ENCODE assay signal across 8 cellular contexts in the genomic region with DNA sequence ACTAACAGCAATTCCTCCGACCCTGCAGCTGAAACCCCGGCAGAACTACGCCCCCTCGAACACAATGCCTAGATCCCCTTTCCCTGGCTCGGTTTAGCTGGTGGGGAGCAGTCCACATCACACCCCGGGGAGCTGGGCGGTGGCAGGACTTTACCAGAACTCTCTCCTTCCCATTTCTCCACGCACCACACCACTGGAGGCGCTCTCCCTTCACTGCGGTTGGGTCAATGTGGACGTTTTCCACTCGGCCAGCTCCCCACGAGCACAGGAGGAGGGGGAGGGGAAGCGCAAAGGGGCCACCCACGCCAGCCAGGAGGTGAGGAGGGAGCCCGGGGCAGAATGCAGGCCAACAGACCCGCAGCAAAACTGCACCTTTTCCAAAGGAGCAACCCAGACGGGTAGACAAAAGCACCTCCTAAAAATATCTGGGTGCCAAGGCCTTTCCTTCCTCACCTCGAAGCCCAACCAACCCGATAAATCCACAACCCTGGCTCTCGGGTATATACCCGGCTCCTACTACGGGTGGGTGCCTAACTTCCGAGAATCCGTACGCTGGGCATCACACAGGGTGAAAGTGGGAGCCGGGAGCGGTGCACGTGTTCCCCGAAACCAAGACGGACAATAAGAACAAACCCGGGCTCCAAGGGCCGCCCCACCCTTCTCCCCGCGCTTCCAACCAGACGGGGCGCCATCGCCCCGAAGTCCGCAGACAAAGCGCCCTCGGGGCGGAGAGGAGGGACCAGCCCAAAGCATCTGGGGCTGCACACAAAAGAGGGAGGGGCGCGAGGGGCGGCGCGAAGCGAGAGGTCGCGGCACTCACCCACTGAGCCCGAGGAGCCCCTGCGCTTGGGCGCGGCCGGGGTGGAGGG. TPM values are rescaled to one million over a fixed set of nuclear protein-coding genes. Genes with fewer than 3 reads are reported as not detected.
DNase-seq lines count a peak whose midpoint lies in the region; ATAC-seq and TF ChIP-seq lines count a peak whose summit lies in the region.

No MANE protein-coding gene starts in this region.

- no peaks in the 10 kb centered on the region for H3K27me3 ChIP-seq in AG04450 (ENCODE audit: control insufficient read depth, insufficient read depth, low read length)
- H3K27me3 ChIP-seq in stomach: no peaks in the 10 kb centered on the region

- peak; percentile 52 for DNase-seq in AG04450 (ENCODE audit: low read depth, low spot score)
- peak; percentile 85 for DNase-seq in RPMI7951 (ENCODE audit: low read depth)
- DNase-seq in activated T-helper 9 cell treated with anti-CD3 and anti-CD28 coated beads, Interleukin-2, amount 50 U/mL, for 16 hours (ENCODE audit: low read depth): peak; percentile 51
- peak; percentile 70 for DNase-seq in fibroblast of mammary gland (ENCODE audit: low read depth)
- peak; percentile 65 for DNase-seq in naive B cell
- peak; percentile 86 for DNase-seq in stomach

- H3K27me3 Mint-ChIP-seq in naive B cell: no peaks in the 10 kb centered on the region

- CTCF ChIA-PET in AG04450 (lab: Charles Lee): interaction anchor here (0.9 to 4.8 kb wide), 22 partner anchors 14 to 150 kb away, joined by 3 to 60 read pairs (median 4); no protein-coding TSS in a partner anchor

- H3K4me3 ChIP-seq in AG04450 (ENCODE audit: low read depth, low read length) (peak overlapping the region; percentile 100), fibroblast of mammary gland (ENCODE audit: control insufficient read depth, low read depth, low read length) (peak overlapping the region; percentile 95), stomach (peak overlapping the region; percentile 89 to 93 (median 89))

- no peaks in the 10 kb centered on the region for H3K36me3 Mint-ChIP-seq in naive B cell

- H3K9me3 Mint-ChIP-seq in naive B cell: no peaks in the 10 kb centered on the region

- peak overlapping the region; percentile 92 to 98 (median 96) for H3K27ac Mint-ChIP-seq in naive B cell

- 0 to 1% (median 0%) methylated on average over 28 to 56 of the region's 56 CpGs for WGBS in stomach, 5 donors

- H3K4me1 ChIP-seq in stomach: peaks cover 27 to 59% (median 40%) of the 10 kb centered on the region in 4 donors

- intact Hi-C loops in stomach (cut with DNase I; ENCODE audit: low total_unique reads): loop anchor here (10.0 kb wide), 1 partner anchor 116 kb away; no protein-coding TSS in a partner anchor

- peak overlapping the region; percentile 93 to 100 (median 98) for H3K4me3 Mint-ChIP-seq in naive B cell

- H3K9me3 ChIP-seq in AG04450 (ENCODE audit: control insufficient read depth, insufficient read depth, low read length) (no peaks in the 10 kb centered on the region; the same call in 1 of the 2 replicates), KOPT-K1 (ENCODE audit: insufficient read depth, low read length, poor library complexity, severe bottlenecking) (no peaks in the 10 kb centered on the region), stomach (no peaks in the 10 kb centered on the region)

- ATAC-seq in GM18907 (IDR thresholded peaks at IDR 0.05; ENCODE audit: unreplicated experiment): peak; percentile 17
- ATAC-seq in naive B cell (ENCODE audit: low read depth in 2 of 2): peak; percentile 20 to 27

- peaks cover 53 to 68% (median 58%) of the 10 kb centered on the region in 3 donors for H3K4me1 Mint-ChIP-seq in naive B cell

- H3K27ac ChIP-seq in AG04450 (ENCODE audit: low read depth, low read length) (peak overlapping the region; percentile 96), KOPT-K1 (ENCODE audit: low read depth, low read length, poor library complexity, severe bottlenecking) (peak overlapping the region; percentile 96), stomach (peak overlapping the region; percentile 90 to 99 (median 99))

- H3K36me3 ChIP-seq in KOPT-K1 (ENCODE audit: insufficient read depth, low read length): peaks cover 8% of the 10 kb centered on the region; the same call in 1 of the 2 replicates
- H3K36me3 ChIP-seq in stomach: no peaks in the 10 kb centered on the region

- TF ChIP-seq CTCF in AG04450 (IDR thresholded peaks at IDR 0.05; ENCODE audit: low read depth, low read length): peak; percentile 79
- TF ChIP-seq CTCF in fibroblast of mammary gland (conservative IDR thresholded peaks at IDR 0.05; ENCODE audit: control insufficient read depth, insufficient read depth, low read depth, low read length): peak; percentile 62
- TF ChIP-seq CTCF in stomach (IDR thresholded peaks at IDR 0.05): peak in 5 of 7 experiments; percentile 46 to 79 (median 65)

- POLR2A ChIA-PET in AG04450 (lab: Yijun Ruan, JAX): interaction anchor here (0.5 to 4.3 kb wide), 15 partner anchors 21 to 373 kb away, joined by 3 to 79 read pairs (median 3); no protein-coding TSS in a partner anchor

- no peak for TF ChIP-seq EP300 in stomach (IDR thresholded peaks at IDR 0.05)

- no peak for TF ChIP-seq POLR2A in stomach (IDR thresholded peaks at IDR 0.05)

RNA-seq across cellular contexts. Expression of a gene that starts 1.1 kb away (rescaled TPM):
- polyA plus RNA-seq in AG04450 (2011; rRNA removed) (652 and 668 TPM in 2 replicates), naive B cell (ENCODE audit: low read depth in 6 of 6) (10 to 100 TPM; 41.3 to 57.8 (median 53.0) TPM), stomach (100 to 1,000 TPM in 1 of 3 donors, 10 to 100 TPM in 2; 40.8 to 116 (median 48.7) TPM)
- 292 and 462 TPM in 2 replicates for polyA minus RNA-seq in AG04450 (2011; rRNA and poly(A)+ RNA removed)
- total RNA-seq in RPMI7951 (2014; rRNA removed; shearing (Covaris generic)): 174 and 194 TPM in 2 replicates
- total RNA-seq in stomach: 100 to 1,000 TPM; 114 to 463 (median 173) TPM

Comparison
In these comparisons a context has a peak if more than half of its experiments do, and no peak if none do; other contexts are left out.
1. Peak in every context shown above with its lines: DNase-seq, ATAC-seq, H3K4me3 ChIP-seq and H3K27ac ChIP-seq.